In genomic region chr15:75620043-75620775, GRCh38 we compare ENCODE assay signal across 10 cellular contexts. TPM values are rescaled to one million over a fixed set of nuclear protein-coding genes. Genes with fewer than 3 reads are reported as not detected.
A peak's percentile ranks its signal among the peaks of the same experiment; 100 is the strongest.
DNase-seq lines count a peak whose midpoint lies in the region; ATAC-seq and TF ChIP-seq lines count a peak whose summit lies in the region.
"Had no signal": no experiment of that assay in that cellular context is flagged by ENCODE, and none has a peak within 500 bp of the region (broad histone marks: within the 10 kb centered on the region; RNA-seq: fewer than 3 reads in every experiment).

No MANE protein-coding gene starts in this region.

- peak overlapping the region; percentile 55 to 86 (median 78) for H3K27ac ChIP-seq in heart right ventricle
- H3K27ac ChIP-seq: VCaP had no signal

- peak overlapping the region; percentile 93 for H3K27ac Mint-ChIP-seq in activated naive CD8-positive, alpha-beta T cell
- H3K27ac Mint-ChIP-seq in T-helper 17 cell = no peak overlapping the region

- H3K9me3 Mint-ChIP-seq in activated naive CD8-positive, alpha-beta T cell (ENCODE audit: low read depth) = no peaks in the 10 kb centered on the region

- peaks cover 16% of the 10 kb centered on the region for H3K36me3 Mint-ChIP-seq in activated naive CD8-positive, alpha-beta T cell
- peaks cover 12% of the 10 kb centered on the region for H3K36me3 Mint-ChIP-seq in T-helper 17 cell (ENCODE audit: low read depth)

- H3K9me3 ChIP-seq in heart right ventricle (no peaks in the 10 kb centered on the region), T-helper 17 cell (ENCODE audit: control insufficient read depth, low read length, poor library complexity, severe bottlenecking) (no peaks in the 10 kb centered on the region)

- H3K4me3 ChIP-seq in heart right ventricle = peak overlapping the region in 6 of 10 donors; percentile 19 to 39 (median 24)

- no peaks in the 10 kb centered on the region for H3K27me3 Mint-ChIP-seq in activated naive CD8-positive, alpha-beta T cell
- no peaks in the 10 kb centered on the region for H3K27me3 Mint-ChIP-seq in T-helper 17 cell

- H3K27me3 ChIP-seq in heart right ventricle = no peaks in the 10 kb centered on the region

- DNase-seq in SKM-1 treated with dmso at 0.1 percent for 144 hours (lab: John Stamatoyannopoulos, UW; ENCODE audit: unreplicated experiment) (peak; percentile 15), SKM-1 (lab: John Stamatoyannopoulos, UW; ENCODE audit: unreplicated experiment) (no peak), heart right ventricle (peak in 1 of 2 donors; percentile 50), stromal cell of bone marrow (ENCODE audit: low read depth) (peak; percentile 85), HuH-7.5 (ENCODE audit: low spot score) (no peak), T-helper 17 cell (no peak), C1 segment of cervical spinal cord (lab: John Stamatoyannopoulos, UW) (no peak)
- DNase-seq: Karpas-422 had no signal

- peak; percentile 35 to 72 (median 63) for ATAC-seq in heart right ventricle
- no peak for ATAC-seq in T-helper 17 cell

- 47 to 55% methylated on average over 5 of the region's 5 CpGs for WGBS in heart right ventricle, 2 donors

- H3K4me3 Mint-ChIP-seq in activated naive CD8-positive, alpha-beta T cell = peak overlapping the region; percentile 74
- no peak overlapping the region for H3K4me3 Mint-ChIP-seq in T-helper 17 cell

- H3K4me1 ChIP-seq in heart right ventricle = peaks cover 0 to 36% (median 24%) of the 10 kb centered on the region in 9 donors

- no peak for TF ChIP-seq CTCF in heart right ventricle (IDR thresholded peaks at IDR 0.05)

- peaks cover 43% of the 10 kb centered on the region for H3K4me1 Mint-ChIP-seq in activated naive CD8-positive, alpha-beta T cell (ENCODE audit: low read depth)
- peaks cover 28% of the 10 kb centered on the region for H3K4me1 Mint-ChIP-seq in T-helper 17 cell

- peaks cover 0 to 53% (median 29%) of the 10 kb centered on the region in 9 donors for H3K36me3 ChIP-seq in heart right ventricle

- intact Hi-C loops in heart right ventricle (cut with DNase I) = loop anchor here in 6 of 10 donors (5.0 to 10.0 kb wide), 6 partner anchors 43 to 255 kb away; partner anchors contain the start of genes MAN2C1 (in 2 of the 6), PTPN9 (in 2 of the 6) and SIN3A (in 1 of the 6)

RNA-seq across cellular contexts. Expression of gene SNUPN, which starts 5.3 kb away (rescaled TPM):
- total RNA-seq in heart right ventricle (10 to 100 TPM; 12.9 to 18.2 (median 16.1) TPM), T-helper 17 cell (10 to 100 TPM; 14.5 to 15.0 TPM)
- polyA plus RNA-seq in heart right ventricle = 10 to 100 TPM; 14.6 to 17.4 TPM

RNA-seq across cellular contexts. Expression of gene IMP3, which starts 19.8 kb away (rescaled TPM):
- total RNA-seq in heart right ventricle (10 to 100 TPM; 33.8 to 57.6 (median 40.2) TPM), T-helper 17 cell (10 to 100 TPM; 30.1 to 35.5 TPM)
- polyA plus RNA-seq in heart right ventricle = 10 to 100 TPM; 33.7 to 77.2 TPM

RNA-seq across cellular contexts. Expression of gene SNX33, which starts 27.5 kb away (rescaled TPM):
- total RNA-seq in heart right ventricle = 10 to 100 TPM in 4 of 10 donors, 1 to 10 TPM in 6; 7.6 to 14.8 (median 9.8) TPM
- polyA plus RNA-seq in heart right ventricle = 1 to 10 TPM; 7.4 to 8.1 TPM
- 1 to 10 TPM; 1.7 to 1.8 TPM for total RNA-seq in T-helper 17 cell

RNA-seq across cellular contexts. Expression of gene PTPN9, which starts 41.1 kb away (rescaled TPM):
- total RNA-seq in heart right ventricle (10 to 100 TPM in 1 of 10 donors, 1 to 10 TPM in 9; 5.8 to 11.0 (median 8.4) TPM), T-helper 17 cell (10 to 100 TPM; 19.8 to 21.6 TPM)
- polyA plus RNA-seq in heart right ventricle = 1 to 10 TPM; 2.0 to 6.7 TPM

Comparison
In these comparisons a context has a peak if more than half of its experiments do, and no peak if none do; other contexts are left out.
1. DNase-seq: peak in SKM-1 treated with dmso at 0.1 percent for 144 hours (single experiment) and stromal cell of bone marrow (single experiment); none in SKM-1 (single experiment), HuH-7.5 (single experiment), T-helper 17 cell (0 of 3) and C1 segment of cervical spinal cord (0 of 14).